Comparison of ENCODE assay signal across 20 cellular contexts in the genomic region with DNA sequence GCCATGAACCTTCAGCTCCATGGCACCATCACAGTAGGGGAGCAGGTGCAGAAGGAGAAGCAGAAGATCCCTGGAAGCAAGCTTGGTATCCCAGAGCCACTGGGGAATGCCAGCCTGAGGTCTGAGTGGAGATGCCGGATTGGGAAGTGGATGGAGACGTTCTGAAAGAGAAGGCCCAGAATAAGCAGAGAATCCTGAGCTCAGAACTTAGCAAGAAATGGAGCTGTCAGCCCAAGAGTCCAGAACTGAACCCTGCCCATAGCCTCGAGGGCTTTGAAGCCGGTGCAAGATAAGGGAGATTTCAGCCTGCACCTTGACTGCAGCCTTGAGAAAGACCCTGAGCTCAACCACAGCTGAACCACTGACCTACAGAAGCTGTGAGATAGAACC. TPM values are rescaled to one million over a fixed set of nuclear protein-coding genes. Genes with fewer than 3 reads are reported as not detected.
DNase-seq lines count a peak whose midpoint lies in the region; ATAC-seq, FAIRE-seq and TF ChIP-seq lines count a peak whose summit lies in the region.
"Had no signal": no experiment of that assay in that cellular context is flagged by ENCODE, and none has a peak within 500 bp of the region (broad histone marks: within the 10 kb centered on the region; RNA-seq: fewer than 3 reads in every experiment).

No MANE protein-coding gene starts in this region.

- CTCF ChIA-PET in IMR-90 (lab: Yijun Ruan, JAX), result no interaction called here

- H3K18ac ChIP-seq in IMR-90 (ENCODE audit: low read depth, low read length), result no peak overlapping the region

- H3K14ac ChIP-seq in IMR-90 (replicated peaks; ENCODE audit: low read depth, low read length), result no peak overlapping the region

- H3K79me1 ChIP-seq in IMR-90 (ENCODE audit: low read depth in 1 of 2, low read length in 2 of 2), result no peaks in the 10 kb centered on the region

- H4K5ac ChIP-seq in IMR-90 (ENCODE audit: low read depth, low read length), result no peak overlapping the region

- no peaks in the 10 kb centered on the region for H4K20me1 ChIP-seq in IMR-90 (ENCODE audit: insufficient read depth, low read length)

- BruUV-seq in IMR-90 (replicated peaks; lab: Mats Ljungman, UMichigan), result no TSS peak

- dilution Hi-C loops in IMR-90 (cut with HindIII; ENCODE audit: low sequenced_read_pairs, unreplicated experiment), result no loop called here

- peak overlapping the region; percentile 51 for H2AFZ ChIP-seq in IMR-90 (replicated peaks; ENCODE audit: low read length, poor library complexity)
- H2AFZ ChIP-seq: GM23338 had no signal

- no peak overlapping the region for H3K4me3 Mint-ChIP-seq in stimulated activated naive CD8-positive, alpha-beta T cell treated with anti-CD3 and anti-CD28 coated beads, Interleukin-15, Interleukin-2, amounts not matched to agents 100 ng/mL and 50 ng/mL, for 24 hours
- no peak overlapping the region for H3K4me3 Mint-ChIP-seq in endothelial cell (ENCODE audit: unreplicated experiment)
- no peak overlapping the region for H3K4me3 Mint-ChIP-seq in stimulated activated memory B cell treated with anti-CD40 and anti-IgM and Interleukin-4, amounts not matched to agents 10 μg/mL and 1 μg/mL and 100 μg/mL, for 72 hours
- H3K4me3 Mint-ChIP-seq: GM23338 had no signal

- no peaks in the 10 kb centered on the region for H3K4me1 ChIP-seq in IMR-90 (ENCODE audit: control insufficient read depth, insufficient read depth, low read length)

- TF ChIP-seq POLR2A in IMR-90 (IDR thresholded peaks at IDR 0.05; ENCODE audit: low read depth, low read length), result no peak

- no peak for TF ChIP-seq RAD21 in IMR-90 (IDR thresholded peaks at IDR 0.05; ENCODE audit: low read length)

- no peaks in the 10 kb centered on the region; the same call in 1 of the 2 replicates for H3K9me1 ChIP-seq in IMR-90 (ENCODE audit: insufficient read depth, low read length)

- TF ChIP-seq CTCF in IMR-90 (conservative IDR thresholded peaks at IDR 0.05; ENCODE audit: low read depth, low read length), result no peak
- no peak for TF ChIP-seq CTCF in endothelial cell (IDR thresholded peaks at IDR 0.05; ENCODE audit: unreplicated experiment)

- no peak overlapping the region for H2BK5ac ChIP-seq in IMR-90 (ENCODE audit: low read depth, low read length, poor library complexity, severe bottlenecking)

- in situ Hi-C loops in IMR-90 (cut with MboI; ENCODE audit: low sequenced_read_pairs), result no loop called here

- H3K27me3 Mint-ChIP-seq in stimulated activated naive CD8-positive, alpha-beta T cell treated with anti-CD3 and anti-CD28 coated beads, Interleukin-15, Interleukin-2, amounts not matched to agents 100 ng/mL and 50 ng/mL, for 24 hours, result no peaks in the 10 kb centered on the region
- H3K27me3 Mint-ChIP-seq in endothelial cell (ENCODE audit: unreplicated experiment), result peaks cover 11% of the 10 kb centered on the region
- H3K27me3 Mint-ChIP-seq in stimulated activated memory B cell treated with anti-CD40 and anti-IgM and Interleukin-4, amounts not matched to agents 10 μg/mL and 1 μg/mL and 100 μg/mL, for 72 hours, result peaks cover 10% of the 10 kb centered on the region

- intact Hi-C loops in IMR-90 (cut with micrococcal nuclease), result no loop called here

- H2AK9ac ChIP-seq in IMR-90 (replicated peaks; ENCODE audit: low read depth, low read length, poor library complexity), result no peak overlapping the region

- no peak overlapping the region for H3K23ac ChIP-seq in IMR-90 (ENCODE audit: low read depth, low read length)

- peaks cover 28% of the 10 kb centered on the region for H3K4me1 Mint-ChIP-seq in stimulated activated naive CD8-positive, alpha-beta T cell treated with anti-CD3 and anti-CD28 coated beads, Interleukin-15, Interleukin-2, amounts not matched to agents 100 ng/mL and 50 ng/mL, for 24 hours (ENCODE audit: low read depth)
- H3K4me1 Mint-ChIP-seq in endothelial cell (ENCODE audit: unreplicated experiment), result peaks cover 17% of the 10 kb centered on the region
- peaks cover 23% of the 10 kb centered on the region for H3K4me1 Mint-ChIP-seq in stimulated activated memory B cell treated with anti-CD40 and anti-IgM and Interleukin-4, amounts not matched to agents 10 μg/mL and 1 μg/mL and 100 μg/mL, for 72 hours

- no peak overlapping the region for H2AK5ac ChIP-seq in IMR-90 (ENCODE audit: low read depth, low read length)

- no peaks in the 10 kb centered on the region for H3K36me3 ChIP-seq in IMR-90 (ENCODE audit: control insufficient read depth, insufficient read depth, low read length)

- H3K9me3 Mint-ChIP-seq in stimulated activated naive CD8-positive, alpha-beta T cell treated with anti-CD3 and anti-CD28 coated beads, Interleukin-15, Interleukin-2, amounts not matched to agents 100 ng/mL and 50 ng/mL, for 24 hours, result no peaks in the 10 kb centered on the region
- no peaks in the 10 kb centered on the region for H3K9me3 Mint-ChIP-seq in endothelial cell (ENCODE audit: unreplicated experiment)
- H3K9me3 Mint-ChIP-seq in stimulated activated memory B cell treated with anti-CD40 and anti-IgM and Interleukin-4, amounts not matched to agents 10 μg/mL and 1 μg/mL and 100 μg/mL, for 72 hours, result no peaks in the 10 kb centered on the region
- H3K9me3 Mint-ChIP-seq: GM23338 had no signal

- no peak overlapping the region for H3K27ac ChIP-seq in IMR-90 (ENCODE audit: insufficient read depth, low read length)
- H3K27ac ChIP-seq: KMS-11 had no signal

- no peak for DNase-seq in stimulated activated naive CD8-positive, alpha-beta T cell treated with anti-CD3 and anti-CD28 coated beads, Interleukin-15, Interleukin-2, amounts not matched to agents 100 U/mL and 50 U/mL, for 24 hours
- DNase-seq in IMR-90 (no peak), endothelial cell (ENCODE audit: low spot score) (no peak), amniotic stem cell (lab: John Stamatoyannopoulos, UW) (no peak), urothelium cell line (ENCODE audit: low spot score) (no peak)
- DNase-seq: NCI-H1417, NCI-H2029, NCI-H2171 treated with DMSO at 0.1 percent for 48 hours, NCI-H510A, NCI-H82, Right ventricle myocardium superior, SK-N-SH had no signal

- H4K8ac ChIP-seq in IMR-90 (ENCODE audit: low read depth in 2 of 2, low read length in 2 of 2), result no peak overlapping the region

- H2BK15ac ChIP-seq in IMR-90 (ENCODE audit: low read depth, low read length), result no peak overlapping the region

- no peak for FAIRE-seq in urothelium cell line (lab: Jason Lieb, UNC)
- FAIRE-seq: G401.6, GM12892 had no signal

- no peak overlapping the region for H3K56ac ChIP-seq in IMR-90 (ENCODE audit: extremely low read depth, insufficient read depth, low read length)

- no peak overlapping the region for H3K9ac ChIP-seq in IMR-90 (ENCODE audit: low read depth, low read length)
- H3K9ac ChIP-seq: KMS-11, SK-N-SH had no signal

- no peak overlapping the region for H4K91ac ChIP-seq in IMR-90 (ENCODE audit: insufficient read depth, low read depth, low read length)

- WGBS in IMR-90 (ENCODE audit: extremely low coverage in 2 of 2, insufficient read length in 1 of 2), 2 experiments, result 88% methylated on average over 1 of the region's 4 CpGs; no CpG with 5 or more reads in 1 of the 2 experiments

- POLR2A ChIA-PET in IMR-90 (lab: Charles Lee; ENCODE audit: unreplicated experiment), result no interaction called here

- no peaks in the 10 kb centered on the region for H3K36me3 Mint-ChIP-seq in stimulated activated naive CD8-positive, alpha-beta T cell treated with anti-CD3 and anti-CD28 coated beads, Interleukin-15, Interleukin-2, amounts not matched to agents 100 ng/mL and 50 ng/mL, for 24 hours (ENCODE audit: low read depth)
- no peaks in the 10 kb centered on the region for H3K36me3 Mint-ChIP-seq in endothelial cell (ENCODE audit: low read depth, unreplicated experiment)
- no peaks in the 10 kb centered on the region for H3K36me3 Mint-ChIP-seq in stimulated activated memory B cell treated with anti-CD40 and anti-IgM and Interleukin-4, amounts not matched to agents 10 μg/mL and 1 μg/mL and 100 μg/mL, for 72 hours

- no peak overlapping the region for H3K4me2 ChIP-seq in IMR-90 (ENCODE audit: low read depth, low read length)
- H3K4me2 ChIP-seq: GM23338, KMS-11, SK-N-SH had no signal

- no peak overlapping the region for H3K4ac ChIP-seq in IMR-90 (ENCODE audit: low read depth, low read length)

- peak overlapping the region; percentile 78 for H3K27ac Mint-ChIP-seq in stimulated activated naive CD8-positive, alpha-beta T cell treated with anti-CD3 and anti-CD28 coated beads, Interleukin-15, Interleukin-2, amounts not matched to agents 100 ng/mL and 50 ng/mL, for 24 hours
- H3K27ac Mint-ChIP-seq in endothelial cell (ENCODE audit: unreplicated experiment), result peak overlapping the region; percentile 77
- H3K27ac Mint-ChIP-seq in stimulated activated memory B cell treated with anti-CD40 and anti-IgM and Interleukin-4, amounts not matched to agents 10 μg/mL and 1 μg/mL and 100 μg/mL, for 72 hours, result peak overlapping the region; percentile 3
- H3K27ac Mint-ChIP-seq: GM23338 had no signal

- H2BK120ac ChIP-seq in IMR-90 (ENCODE audit: low read depth, low read length), result no peak overlapping the region

- no peaks in the 10 kb centered on the region for H3K9me3 ChIP-seq in IMR-90 (ENCODE audit: control insufficient read depth, insufficient read depth, low read length)
- H3K9me3 ChIP-seq: SK-N-SH had no signal

- no peak for ATAC-seq in stimulated activated naive CD8-positive, alpha-beta T cell treated with anti-CD3 and anti-CD28 coated beads, Interleukin-15, Interleukin-2, amounts not matched to agents 100 U/mL and 50 U/mL, for 24 hours
- ATAC-seq in IMR-90 (ENCODE audit: low read depth) (no peak), GM18870 (IDR thresholded peaks at IDR 0.05; ENCODE audit: unreplicated experiment) (no peak)
- ATAC-seq in stimulated activated memory B cell treated with anti-CD40 and anti-IgM and Interleukin-4, amounts not matched to agents 10 μg/mL and 1 μg/mL and 100 μg/mL, for 72 hours, result no peak
- ATAC-seq: GM23338 had no signal

- H3K4me3 ChIP-seq in IMR-90 (ENCODE audit: insufficient read depth, low read depth, low read length), result no peak overlapping the region
- H3K4me3 ChIP-seq: GM23338 had no signal

- peaks cover 31% of the 10 kb centered on the region for H3K27me3 ChIP-seq in IMR-90 (ENCODE audit: control insufficient read depth, insufficient read depth, low read length)

- no peak overlapping the region for H2BK20ac ChIP-seq in IMR-90 (ENCODE audit: low read depth, low read length)

TF ChIP-seq in IMR-90, 13 proteins besides CTCF, POLR2A, EP300 and RAD21 (continues in another document):
- TF ChIP-seq FOS (IDR thresholded peaks at IDR 0.05; ENCODE audit: low read depth, low read length) (no peak), MXI1 (IDR thresholded peaks at IDR 0.05; ENCODE audit: borderline replicate concordance, low read depth, low read length) (no peak)

RNA-seq across cellular contexts. Expression of gene GDF10, which starts 13.9 kb away (rescaled TPM):
- not detected in 2 replicates for total RNA-seq in IMR-90 (2012; rRNA removed)
- 0.26 and 0.34 TPM in 2 replicates for polyA plus RNA-seq in IMR-90 (2012; rRNA removed)
- 0.10 and 0.12 TPM in 2 replicates for polyA plus RNA-seq in IMR-90 (2012; cell fraction: cytosol; rRNA removed)
- 0.16 TPM in 1 of 2 replicates, not detected in the other for polyA plus RNA-seq in IMR-90 (2012; cell fraction: nucleus; rRNA removed; ENCODE audit: low replicate concordance)
- 0.74 TPM for total RNA-seq in endothelial cell (ENCODE audit: unreplicated experiment)
- polyA plus RNA-seq: BJ, GM23338 had no signal

RNA-seq across cellular contexts. Expression of gene GDF2, which starts 36.1 kb away (rescaled TPM):
- under 0.01 TPM in 1 of 2 replicates, not detected in the other for total RNA-seq in IMR-90 (2012; rRNA removed)
- 0.04 TPM in 1 of 2 replicates, not detected in the other for polyA plus RNA-seq in IMR-90 (2012; rRNA removed)
- not detected in 2 replicates for polyA plus RNA-seq in IMR-90 (2012; cell fraction: cytosol; rRNA removed)
- not detected in 2 replicates for polyA plus RNA-seq in IMR-90 (2012; cell fraction: nucleus; rRNA removed; ENCODE audit: low replicate concordance)
- not detected for total RNA-seq in endothelial cell (ENCODE audit: unreplicated experiment)
- total RNA-seq: GM23338, Right ventricle myocardium superior had no signal
- polyA plus RNA-seq: BJ, GM23338, SK-N-SH had no signal

Comparison
In these comparisons a context has a peak if more than half of its experiments do, and no peak if none do; other contexts are left out.
1. H3K27ac Mint-ChIP-seq: peak in every context shown above with its lines; median percentile 78 in stimulated activated naive CD8-positive, alpha-beta T cell treated with anti-CD3 and anti-CD28 coated beads, Interleukin-15, Interleukin-2, amounts not matched to agents 100 ng/mL and 50 ng/mL, for 24 hours; 77 in endothelial cell; 3 in stimulated activated memory B cell treated with anti-CD40 and anti-IgM and Interleukin-4, amounts not matched to agents 10 μg/mL and 1 μg/mL and 100 μg/mL, for 72 hours.